ENCODE assay signal across 14 cellular contexts in the genomic region with DNA sequence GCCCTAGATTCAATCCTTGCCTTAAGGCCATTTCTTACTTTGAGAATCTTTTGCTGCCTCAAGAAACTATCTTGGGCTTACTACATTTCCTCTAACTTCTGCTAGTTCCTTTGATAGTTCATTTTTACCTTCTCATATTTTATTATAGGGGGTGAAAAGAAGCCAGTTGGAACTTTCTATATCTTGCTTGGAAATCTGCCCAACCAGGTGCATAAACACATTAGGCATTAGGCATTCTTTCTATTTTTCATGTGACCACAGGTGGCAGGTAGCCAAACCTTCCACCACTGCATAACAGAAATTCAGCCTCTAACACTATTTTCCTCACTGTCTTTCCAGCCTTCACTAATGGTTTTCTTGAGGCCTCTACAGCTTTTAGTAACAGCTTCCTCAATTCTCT.
DNase-seq lines count a peak whose midpoint lies in the region; ATAC-seq, FAIRE-seq and TF ChIP-seq lines count a peak whose summit lies in the region.
"Had no signal": no experiment of that assay in that cellular context is flagged by ENCODE, and none has a peak within 500 bp of the region (broad histone marks: within the 10 kb centered on the region; RNA-seq: fewer than 3 reads in every experiment).

No MANE protein-coding gene starts in this region.

- no peaks in the 10 kb centered on the region for H3K27me3 ChIP-seq in endothelial cell of umbilical vein (ENCODE audit: control insufficient read depth in 2 of 2, insufficient read depth in 2 of 2, low read length in 2 of 2)
- H3K27me3 ChIP-seq in suprapubic skin = no peaks in the 10 kb centered on the region
- H3K27me3 ChIP-seq: heart right ventricle had no signal

- no peak for TF ChIP-seq CTCF in endothelial cell of umbilical vein (IDR thresholded peaks at IDR 0.05; ENCODE audit: extremely low read depth in 1 of 2, insufficient read depth in 1 of 2, low read depth in 1 of 2, low read length in 2 of 2)
- TF ChIP-seq CTCF in suprapubic skin (IDR thresholded peaks at IDR 0.05) = no peak

- no peak for FAIRE-seq in endothelial cell of umbilical vein (lab: Jason Lieb, UNC)

- H3K9ac ChIP-seq in endothelial cell of umbilical vein (replicated peaks; ENCODE audit: extremely low read depth, insufficient read depth, low read length) = no peak overlapping the region

- H3K79me2 ChIP-seq in endothelial cell of umbilical vein (ENCODE audit: control insufficient read depth, insufficient read depth, low read length) = no peaks in the 10 kb centered on the region

- no peaks in the 10 kb centered on the region for H3K9me1 ChIP-seq in endothelial cell of umbilical vein (replicated peaks; ENCODE audit: control insufficient read depth, extremely low read depth, insufficient read depth, low read length)

- intact Hi-C loops in endothelial cell of umbilical vein (cut with micrococcal nuclease) (no loop called here), left cardiac atrium (cut with DNase I) (no loop called here)

- dilution Hi-C loops in endothelial cell of umbilical vein (cut with MboI; ENCODE audit: extremely low pct_ligation_motif_present, low sequenced_read_pairs) = no loop called here

- H3K36me3 ChIP-seq in endothelial cell of umbilical vein (ENCODE audit: control insufficient read depth in 2 of 2, extremely low read depth in 1 of 2, insufficient read depth in 2 of 2, low read length in 2 of 2) = no peaks in the 10 kb centered on the region
- H3K36me3 ChIP-seq in suprapubic skin = no peaks in the 10 kb centered on the region
- H3K36me3 ChIP-seq: heart right ventricle had no signal

- no peak overlapping the region for H3K4me3 ChIP-seq in endothelial cell of umbilical vein (replicated peaks in 1 of 3; ENCODE audit: insufficient read depth in 1 of 3, low read depth in 1 of 3, low read length in 3 of 3)
- no peak overlapping the region for H3K4me3 ChIP-seq in suprapubic skin
- H3K4me3 ChIP-seq: heart right ventricle had no signal

- H3K9me3 ChIP-seq in endothelial cell of umbilical vein (replicated peaks; ENCODE audit: control insufficient read depth, insufficient read depth, low read length) (no peaks in the 10 kb centered on the region), suprapubic skin (no peaks in the 10 kb centered on the region)

- no peak for TF ChIP-seq EP300 in suprapubic skin (IDR thresholded peaks at IDR 0.05)

- DNase-seq in COR-L47 (lab: John Stamatoyannopoulos, UW) (peak; percentile 87), M059J (ENCODE audit: low read depth) (peak; percentile 9), NCI-H748 treated with DMSO at 0.1 percent for 48 hours (lab: John Stamatoyannopoulos, UW) (peak; percentile 49), endothelial cell of umbilical vein (ENCODE audit: low read depth, low spot score) (peak; percentile 23), left cardiac atrium (no peak), suprapubic skin (ENCODE audit: low spot score in 2 of 2) (no peak), EL (no peak)
- DNase-seq: activated CD4-positive, alpha-beta T cell treated with anti-CD3 and anti-CD28 coated beads, Interleukin-2, amount 50 U/mL, for 48 hours; amygdala; cortex of kidney; H9; heart right ventricle; left colon had no signal

- no peak overlapping the region for H2AFZ ChIP-seq in endothelial cell of umbilical vein (ENCODE audit: low read depth, low read length)

- ATAC-seq in left cardiac atrium (no peak), GM21717 (IDR thresholded peaks at IDR 0.05; ENCODE audit: unreplicated experiment) (no peak)
- ATAC-seq: heart right ventricle, left colon had no signal

- BruUV-seq in endothelial cell of umbilical vein (replicated peaks; lab: Mats Ljungman, UMichigan) = no TSS peak

- no peaks in the 10 kb centered on the region for H4K20me1 ChIP-seq in endothelial cell of umbilical vein (replicated peaks; ENCODE audit: control insufficient read depth, extremely low read depth, insufficient read depth, low read length)

- CTCF ChIA-PET in endothelial cell of umbilical vein (lab: Charles Lee) = no interaction called here

- no peak for TF ChIP-seq POLR2A in endothelial cell of umbilical vein (IDR thresholded peaks at IDR 0.05; ENCODE audit: low read depth, low read length)
- no peak for TF ChIP-seq POLR2A in suprapubic skin (IDR thresholded peaks at IDR 0.05)

- H3K4me1 ChIP-seq in endothelial cell of umbilical vein (ENCODE audit: control insufficient read depth, extremely low read depth, insufficient read depth, low read length) (no peaks in the 10 kb centered on the region), suprapubic skin (no peaks in the 10 kb centered on the region)
- H3K4me1 ChIP-seq: heart right ventricle had no signal

- no peak overlapping the region for H3K27ac ChIP-seq in endothelial cell of umbilical vein (ENCODE audit: insufficient read depth, low read depth, low read length)
- H3K27ac ChIP-seq in suprapubic skin = no peak overlapping the region
- H3K27ac ChIP-seq: heart right ventricle had no signal

- POLR2A ChIA-PET in endothelial cell of umbilical vein (lab: Charles Lee) = no interaction called here

- H3K4me2 ChIP-seq in endothelial cell of umbilical vein (ENCODE audit: insufficient read depth, low read length) = no peak overlapping the region

TF ChIP-seq in endothelial cell of umbilical vein, 7 proteins besides CTCF, POLR2A, EP300 and RAD21:
- TF ChIP-seq EZH2 (IDR thresholded peaks at IDR 0.05; ENCODE audit: borderline replicate concordance, low read depth, low read length, severe bottlenecking) (no peak), GATA2 (IDR thresholded peaks at IDR 0.05; ENCODE audit: insufficient read depth, insufficient read length, low read depth, low read length) (no peak), JUN (IDR thresholded peaks at IDR 0.05; ENCODE audit: borderline replicate concordance, insufficient read depth, insufficient read length, low read depth) (no peak), POLR2AphosphoS5 (IDR thresholded peaks at IDR 0.05; ENCODE audit: insufficient read depth, low read depth, low read length) (no peak), MYC (IDR thresholded peaks at IDR 0.05; ENCODE audit: low read depth, low read length) (no peak)

Comparison
In these comparisons a context has a peak if more than half of its experiments do, and no peak if none do; other contexts are left out.
1. DNase-seq: peak in COR-L47 (single experiment), M059J (single experiment), NCI-H748 treated with DMSO at 0.1 percent for 48 hours (single experiment) and endothelial cell of umbilical vein (single experiment); none in left cardiac atrium (single experiment), suprapubic skin (0 of 2) and EL (single experiment).